In genomic region chr1:242731446-242731845, GRCh38 we compare ENCODE assay signal across 20 cellular contexts.
"Had no signal": no experiment of that assay in that cellular context is flagged by ENCODE, and none has a peak within 500 bp of the region (broad histone marks: within the 10 kb centered on the region; RNA-seq: fewer than 3 reads in every experiment).

No MANE protein-coding gene starts in this region.

- H3K36me3 ChIP-seq: esophagus muscularis mucosa, gastroesophageal sphincter, heart left ventricle, left lung, lower lobe of right lung had no signal

- H3K27me3 ChIP-seq: esophagus muscularis mucosa, foreskin keratinocyte, gastroesophageal sphincter, heart left ventricle, hepatocyte, left lung had no signal

- H3K9me3 ChIP-seq: lower lobe of right lung had no signal

- H3K4me1 ChIP-seq: esophagus muscularis mucosa, foreskin keratinocyte, gastroesophageal sphincter, left lung, lower lobe of right lung had no signal

- DNase-seq: dermis blood vessel endothelial cell; dorsolateral prefrontal cortex; effector CD4-positive, alpha-beta T cell; effector memory CD4-positive, alpha-beta T cell; foreskin keratinocyte; heart left ventricle; hypothalamus; immature natural killer cell; left cardiac atrium; left lung; left ventricle myocardium superior; lower lobe of right lung; mesendoderm; midbrain; naive B cell; naive thymus-derived CD8-positive, alpha-beta T cell had no signal

- H2AFZ ChIP-seq: hepatocyte had no signal

- H3K79me2 ChIP-seq: hepatocyte had no signal

- H3K4me2 ChIP-seq: hepatocyte had no signal

- ATAC-seq: foreskin keratinocyte; gastroesophageal sphincter; heart left ventricle; left cardiac atrium; left lung; left ventricle myocardium superior; lower lobe of right lung; naive thymus-derived CD8-positive, alpha-beta T cell had no signal

- H3K4me3 ChIP-seq: coronary artery, dorsolateral prefrontal cortex, esophagus muscularis mucosa, gastroesophageal sphincter, heart left ventricle, hepatocyte, left lung, lower lobe of right lung had no signal

- H3K27ac ChIP-seq: coronary artery, dorsolateral prefrontal cortex, esophagus muscularis mucosa, foreskin keratinocyte, gastroesophageal sphincter, heart left ventricle, hepatocyte, left lung, lower lobe of right lung had no signal
